In genomic region chr7:76513817-76514799, GRCh38 we compare ENCODE assay signal across 1 cellular context.
TF ChIP-seq lines count a peak whose summit lies in the region.

No MANE protein-coding gene starts in this region.

TF ChIP-seq in HCT116, 20 proteins besides CTCF, POLR2A, EP300 and RAD21:
- no peak for TF ChIP-seq SP1 (IDR thresholded peaks at IDR 0.05; ENCODE audit: low read depth)
- no peak for TF ChIP-seq REST (IDR thresholded peaks at IDR 0.05; ENCODE audit: low read depth)
- TF ChIP-seq ELF1 (IDR thresholded peaks at IDR 0.05; ENCODE audit: borderline replicate concordance, low read depth), result no peak
